Comparison of ENCODE assay signal across 9 cellular contexts in genomic region chr4:73589887-73590801, GRCh38. TPM values are rescaled to one million over a fixed set of nuclear protein-coding genes. Genes with fewer than 3 reads are reported as not detected.
DNase-seq lines count a peak whose midpoint lies in the region; ATAC-seq and TF ChIP-seq lines count a peak whose summit lies in the region.
"Had no signal": no experiment of that assay in that cellular context is flagged by ENCODE, and none has a peak within 500 bp of the region (broad histone marks: within the 10 kb centered on the region; RNA-seq: fewer than 3 reads in every experiment).

No MANE protein-coding gene starts in this region.

- H3K4me3 ChIP-seq in GM08714 (ENCODE audit: low read length) (peak overlapping the region; percentile 60; the same call in 1 of the 2 replicates), mammary epithelial cell (replicated peaks in 1 of 3; ENCODE audit: insufficient read depth in 1 of 3, low read depth in 2 of 3, low read length in 3 of 3) (peak overlapping the region in 1 of 3 experiments; percentile 2), neural progenitor cell (no peak overlapping the region)

- BruUV-seq in mammary epithelial cell (replicated peaks; lab: Mats Ljungman, UMichigan): TSS peak; percentile 62

- TF ChIP-seq CTCF in mammary epithelial cell (conservative IDR thresholded peaks at IDR 0.05 in 1 of 2, IDR thresholded peaks at IDR 0.05 in 1 of 2; ENCODE audit: extremely low read depth in 1 of 2, insufficient read depth in 1 of 2, low read depth in 1 of 2, low read length in 2 of 2) (no peak), neural progenitor cell (IDR thresholded peaks at IDR 0.05) (no peak)

- H3K9me3 Mint-ChIP-seq in neural progenitor cell: no peaks in the 10 kb centered on the region

- 20% methylated on average over 5 of the region's 5 CpGs for WGBS in mammary epithelial cell (ENCODE audit: low coverage, missing lambda C conversion rate)

- H3K4me3 Mint-ChIP-seq in neural progenitor cell: no peak overlapping the region

- H3K27me3 Mint-ChIP-seq in neural progenitor cell (ENCODE audit: insufficient read depth, low read depth): no peaks in the 10 kb centered on the region

- intact Hi-C loops in mammary epithelial cell (cut with micrococcal nuclease): loop anchor here (1.0 to 10.0 kb wide), 2 partner anchors 30 to 545 kb away; partner anchors contain the start of gene RASSF6
- intact Hi-C loops in left cardiac atrium (cut with DNase I): no loop called here

- dilution Hi-C loops in mammary epithelial cell (cut with HindIII; ENCODE audit: low sequenced_read_pairs): loop anchor here (5.0 to 25.0 kb wide), 2 partner anchors 57 to 547 kb away; no protein-coding TSS in a partner anchor

- H2AFZ ChIP-seq in mammary epithelial cell (ENCODE audit: low read depth, low read length): peak overlapping the region; percentile 48
- no peak overlapping the region for H2AFZ ChIP-seq in neural progenitor cell (replicated peaks)

- H3K36me3 Mint-ChIP-seq in neural progenitor cell: no peaks in the 10 kb centered on the region

- peak overlapping the region; percentile 96 for H3K27ac ChIP-seq in mammary epithelial cell (ENCODE audit: insufficient read depth, low read depth, low read length)
- no peak overlapping the region for H3K27ac ChIP-seq in neural progenitor cell
- H3K27ac ChIP-seq: neutrophil had no signal

- H4K20me1 ChIP-seq in mammary epithelial cell (ENCODE audit: insufficient read depth, low read length) (no peaks in the 10 kb centered on the region), neural progenitor cell (ENCODE audit: low read depth) (no peaks in the 10 kb centered on the region)

- peaks cover 8% of the 10 kb centered on the region for H3F3A ChIP-seq in neural progenitor cell (ENCODE audit: low read depth)

- DNase-seq in NCI-H1048 (lab: John Stamatoyannopoulos, UW): peak; percentile 58
- DNase-seq in mammary epithelial cell: no peak
- no peak for DNase-seq in left cardiac atrium
- DNase-seq in activated CD8-positive, alpha-beta memory T cell treated with anti-CD3 and anti-CD28 coated beads, Interleukin-2, amount 50 U/mL, for 48 hours: no peak
- no peak for DNase-seq in NCI-H187 (lab: John Stamatoyannopoulos, UW)
- no peak for DNase-seq in neural progenitor cell (ENCODE audit: low spot score)

- H3K36me3 ChIP-seq in mammary epithelial cell (ENCODE audit: insufficient read depth, low read length): peaks cover 11% of the 10 kb centered on the region
- H3K36me3 ChIP-seq in neural progenitor cell: no peaks in the 10 kb centered on the region
- H3K36me3 ChIP-seq: neutrophil had no signal

- H3K4me2 ChIP-seq in mammary epithelial cell (ENCODE audit: insufficient read depth, low read depth, low read length): peak overlapping the region; percentile 75
- no peak overlapping the region for H3K4me2 ChIP-seq in neural progenitor cell

- in situ Hi-C loops in mammary epithelial cell (cut with MboI; ENCODE audit: low sequenced_read_pairs in 2 of 2): loop anchor here in 1 of 2 donors (10.0 kb wide), 1 partner anchor 65 kb away; no protein-coding TSS in a partner anchor

- CTCF ChIA-PET in mammary epithelial cell (lab: Charles Lee; ENCODE audit: low non-redundant PET): interaction anchor here (0.6 to 0.7 kb wide), 2 partner anchors 27 to 249 kb away, joined by 4 to 7 read pairs; no protein-coding TSS in a partner anchor

- H3K9ac ChIP-seq in mammary epithelial cell (ENCODE audit: insufficient read depth, low read length) (peak overlapping the region; percentile 23), neural progenitor cell (no peak overlapping the region)

- H3K79me2 ChIP-seq in mammary epithelial cell (ENCODE audit: insufficient read depth, low read length) (no peaks in the 10 kb centered on the region), neural progenitor cell (ENCODE audit: low read depth) (no peaks in the 10 kb centered on the region)

- no peaks in the 10 kb centered on the region for H3K9me3 ChIP-seq in mammary epithelial cell (replicated peaks; ENCODE audit: insufficient read depth, low read length)
- no peaks in the 10 kb centered on the region for H3K9me3 ChIP-seq in neural progenitor cell (ENCODE audit: low read depth)
- H3K9me3 ChIP-seq: neutrophil had no signal

- H3K27ac Mint-ChIP-seq in neural progenitor cell: no peak overlapping the region

- H3K27me3 ChIP-seq in mammary epithelial cell (ENCODE audit: insufficient read depth, low read length): no peaks in the 10 kb centered on the region
- no peaks in the 10 kb centered on the region for H3K27me3 ChIP-seq in neural progenitor cell
- H3K27me3 ChIP-seq: neutrophil had no signal

- ATAC-seq in GM21723 (IDR thresholded peaks at IDR 0.05; ENCODE audit: unreplicated experiment): peak; percentile 96
- no peak for ATAC-seq in left cardiac atrium

- peaks cover 26% of the 10 kb centered on the region for H3K4me1 ChIP-seq in mammary epithelial cell (ENCODE audit: insufficient read depth, low read length)
- H3K4me1 ChIP-seq in neural progenitor cell: peaks cover 17% of the 10 kb centered on the region

- peaks cover 7% of the 10 kb centered on the region for H3K4me1 Mint-ChIP-seq in neural progenitor cell

RNA-seq across cellular contexts. Expression of gene RASSF6, which starts 30.1 kb away (rescaled TPM):
- total RNA-seq in mammary epithelial cell: 10 to 100 TPM; 35.3 to 84.2 TPM
- 6.2 TPM for polyA plus RNA-seq in mammary epithelial cell
- 6.8 TPM for polyA minus RNA-seq in mammary epithelial cell
- not detected for total RNA-seq in left cardiac atrium
- total RNA-seq in neural progenitor cell (ENCODE audit: low replicate concordance): not detected in 2 replicates

Comparison
In these comparisons a context has a peak if more than half of its experiments do, and no peak if none do; other contexts are left out.
1. RNA of gene RASSF6, which starts 30.1 kb away (total RNA-seq): 35.3 to 84.2 TPM in mammary epithelial cell; not detected in left cardiac atrium and not detected in neural progenitor cell; every median in the first group is over 10 times any median in the second.